Comparison of ENCODE assay signal across 9 cellular contexts in genomic region chr11:128501576-128502549, GRCh38.
A peak's percentile ranks its signal among the peaks of the same experiment; 100 is the strongest.
DNase-seq lines count a peak whose midpoint lies in the region; ATAC-seq and TF ChIP-seq lines count a peak whose summit lies in the region.
"Had no signal": no experiment of that assay in that cellular context is flagged by ENCODE, and none has a peak within 500 bp of the region (broad histone marks: within the 10 kb centered on the region; RNA-seq: fewer than 3 reads in every experiment).

No MANE protein-coding gene starts in this region.

- H3K36me3 ChIP-seq in breast epithelium: no peaks in the 10 kb centered on the region
- H3K36me3 ChIP-seq in lung (ENCODE audit: control insufficient read depth in 2 of 2, insufficient read depth in 2 of 2, low read length in 2 of 2): peaks cover 0 to 4% of the 10 kb centered on the region in 2 donors
- peaks cover 0 to 8% (median 0%) of the 10 kb centered on the region in 4 donors for H3K36me3 ChIP-seq in upper lobe of left lung

- peak overlapping the region; percentile 97 for H3K27ac Mint-ChIP-seq in activated T-cell treated with anti-CD3 and anti-CD28 coated beads, Interleukin-2, amount 50 U/mL, for 72 hours

- TF ChIP-seq EP300 in upper lobe of left lung (IDR thresholded peaks at IDR 0.05): no peak

- no peaks in the 10 kb centered on the region for H3K9me3 ChIP-seq in breast epithelium
- no peaks in the 10 kb centered on the region for H3K9me3 ChIP-seq in lung (ENCODE audit: control insufficient read depth in 2 of 2, insufficient read depth in 1 of 2, low read length in 1 of 2)
- H3K9me3 ChIP-seq in upper lobe of left lung: no peaks in the 10 kb centered on the region

- no peak for ATAC-seq in activated T-cell treated with anti-CD3 and anti-CD28 coated beads, Interleukin-2, amount 50 U/mL, for 72 hours (replicated peaks in 1 of 2)
- no peak for ATAC-seq in lung (ENCODE audit: insufficient read depth, low FRiP score)
- peak; percentile 23 to 57 for ATAC-seq in upper lobe of left lung (ENCODE audit: low FRiP score in 2 of 2)
- ATAC-seq in GM21737 (IDR thresholded peaks at IDR 0.05; ENCODE audit: unreplicated experiment): no peak
- ATAC-seq in HG02642 (IDR thresholded peaks at IDR 0.05; ENCODE audit: poor library complexity, unreplicated experiment): no peak

- H3K4me1 ChIP-seq in breast epithelium (peaks cover 7 to 30% of the 10 kb centered on the region in 2 donors), lung (ENCODE audit: control insufficient read depth in 2 of 2, insufficient read depth in 2 of 2, low read length in 2 of 2) (peaks cover 34 to 74% of the 10 kb centered on the region in 2 donors), upper lobe of left lung (peaks cover 90 to 98% (median 96%) of the 10 kb centered on the region in 4 donors)

- 51 to 73% methylated on average over 5 of the region's 5 CpGs for WGBS in lung, 2 donors
- WGBS in upper lobe of left lung, 2 donors: 57 to 58% methylated on average over 5 of the region's 5 CpGs

- no peak for TF ChIP-seq CTCF in breast epithelium (IDR thresholded peaks at IDR 0.05)
- no peak for TF ChIP-seq CTCF in lung (IDR thresholded peaks at IDR 0.05; ENCODE audit: control extremely low read depth, extremely low read depth)
- no peak for TF ChIP-seq CTCF in upper lobe of left lung (IDR thresholded peaks at IDR 0.05)

- H3K4me3 Mint-ChIP-seq in activated T-cell treated with anti-CD3 and anti-CD28 coated beads, Interleukin-2, amount 50 U/mL, for 72 hours: peak overlapping the region; percentile 95

- no peaks in the 10 kb centered on the region for H3K27me3 Mint-ChIP-seq in activated T-cell treated with anti-CD3 and anti-CD28 coated beads, Interleukin-2, amount 50 U/mL, for 72 hours (ENCODE audit: low read depth)

- no peak for DNase-seq in activated T-cell treated with anti-CD3 and anti-CD28 coated beads, Interleukin-2, amount 50 U/mL, for 72 hours
- DNase-seq in activated T-cell treated with anti-CD3 and anti-CD28 coated beads, Interleukin-2, amount 50 U/mL, for 48 hours: no peak
- DNase-seq in breast epithelium (ENCODE audit: low spot score in 2 of 2): no peak
- no peak for DNase-seq in lung (ENCODE audit: low spot score)
- no peak for DNase-seq in upper lobe of left lung
- DNase-seq in SK-N-DZ (ENCODE audit: low spot score): no peak

- intact Hi-C loops in breast epithelium (cut with DNase I; ENCODE audit: low total_unique reads): no loop called here

- H3K27ac ChIP-seq in breast epithelium (peak overlapping the region; percentile 35 to 45), lung (ENCODE audit: low read depth in 1 of 2, low read length in 1 of 2) (peak overlapping the region; percentile 59 to 90), upper lobe of left lung (peak overlapping the region; percentile 24 to 98 (median 70))
- H3K27ac ChIP-seq: VCaP had no signal

- TF ChIP-seq POLR2A in breast epithelium (IDR thresholded peaks at IDR 0.05): no peak
- TF ChIP-seq POLR2A in upper lobe of left lung (IDR thresholded peaks at IDR 0.05): no peak

- H3K27me3 ChIP-seq in breast epithelium (no peaks in the 10 kb centered on the region), lung (ENCODE audit: control insufficient read depth, insufficient read depth) (no peaks in the 10 kb centered on the region), upper lobe of left lung (no peaks in the 10 kb centered on the region)

- peaks cover 99% of the 10 kb centered on the region for H3K4me1 Mint-ChIP-seq in activated T-cell treated with anti-CD3 and anti-CD28 coated beads, Interleukin-2, amount 50 U/mL, for 72 hours (ENCODE audit: low read depth)

- H3K36me3 Mint-ChIP-seq in activated T-cell treated with anti-CD3 and anti-CD28 coated beads, Interleukin-2, amount 50 U/mL, for 72 hours (ENCODE audit: insufficient read depth in 2 of 2): peaks cover 34 to 51% of the 10 kb centered on the region in 2 donors

- peak overlapping the region in 1 of 3 donors; percentile 10 for H3K4me3 ChIP-seq in breast epithelium
- H3K4me3 ChIP-seq in lung: no peak overlapping the region
- H3K4me3 ChIP-seq in upper lobe of left lung: no peak overlapping the region

- H3K9me3 Mint-ChIP-seq in activated T-cell treated with anti-CD3 and anti-CD28 coated beads, Interleukin-2, amount 50 U/mL, for 72 hours: no peaks in the 10 kb centered on the region

Comparison
In these comparisons a context has a peak if more than half of its experiments do, and no peak if none do; other contexts are left out.
1. ATAC-seq: peak in upper lobe of left lung (2 of 2); none in activated T-cell treated with anti-CD3 and anti-CD28 coated beads, Interleukin-2, amount 50 U/mL, for 72 hours (0 of 2), lung (single experiment), GM21737 (single experiment) and HG02642 (single experiment).
2. Peak in every context shown above with its lines, with median percentiles within 50 percentile points of each other: H3K27ac ChIP-seq.